In genomic region chr9:98254236-98255063, GRCh38 we compare ENCODE assay signal across 2 cellular contexts.
TF ChIP-seq lines count a peak whose summit lies in the region.

No MANE protein-coding gene starts in this region.

TF ChIP-seq in A549, 52 proteins besides CTCF, POLR2A, EP300 and RAD21 (continued from another document):
- TF ChIP-seq PBX3 (IDR thresholded peaks at IDR 0.05) (no peak), HES2 (IDR thresholded peaks at IDR 0.05) (no peak), ATOH8 (CRISPR knock-in tag; IDR thresholded peaks at IDR 0.05; ENCODE audit: low read depth) (no peak), USF2 (IDR thresholded peaks at IDR 0.05) (no peak), ZFP36 (IDR thresholded peaks at IDR 0.05; ENCODE audit: borderline replicate concordance, partially characterized antibody) (no peak), MYC (IDR thresholded peaks at IDR 0.05; ENCODE audit: borderline replicate concordance, low read length) (no peak), CBX8 (IDR thresholded peaks at IDR 0.05) (no peak), HOXB13 (CRISPR knock-in tag; IDR thresholded peaks at IDR 0.05; ENCODE audit: low read depth) (no peak)
TF ChIP-seq in A549: peak in this region for 0.

TF ChIP-seq in IMR-90, 13 proteins besides CTCF, POLR2A, EP300 and RAD21 (continued from another document):
- TF ChIP-seq ELK1 (IDR thresholded peaks at IDR 0.05; ENCODE audit: borderline replicate concordance, low read depth, low read length) (no peak), FOS (IDR thresholded peaks at IDR 0.05; ENCODE audit: low read depth, low read length) (no peak), RFX5 (IDR thresholded peaks at IDR 0.05; ENCODE audit: low read depth, low read length) (no peak), RCOR1 (IDR thresholded peaks at IDR 0.05; ENCODE audit: insufficient replicate concordance, low read length) (peak; percentile 90), SMC3 (IDR thresholded peaks at IDR 0.05; ENCODE audit: low read depth, low read length) (no peak), CHD1 (IDR thresholded peaks at IDR 0.05; ENCODE audit: low read depth, low read length) (no peak), CEBPB (IDR thresholded peaks at IDR 0.05; ENCODE audit: low read depth, low read length) (peak; percentile 32; the same call in 1 of the 2 replicates), USF2 (IDR thresholded peaks at IDR 0.05; ENCODE audit: low read depth, low read length) (no peak), NFE2L2 (IDR thresholded peaks at IDR 0.05; ENCODE audit: low read depth, low read length) (no peak), BHLHE40 (IDR thresholded peaks at IDR 0.05; ENCODE audit: low read depth, low read length) (no peak)
